ENCODE assay signal across 8 cellular contexts in the genomic region with DNA sequence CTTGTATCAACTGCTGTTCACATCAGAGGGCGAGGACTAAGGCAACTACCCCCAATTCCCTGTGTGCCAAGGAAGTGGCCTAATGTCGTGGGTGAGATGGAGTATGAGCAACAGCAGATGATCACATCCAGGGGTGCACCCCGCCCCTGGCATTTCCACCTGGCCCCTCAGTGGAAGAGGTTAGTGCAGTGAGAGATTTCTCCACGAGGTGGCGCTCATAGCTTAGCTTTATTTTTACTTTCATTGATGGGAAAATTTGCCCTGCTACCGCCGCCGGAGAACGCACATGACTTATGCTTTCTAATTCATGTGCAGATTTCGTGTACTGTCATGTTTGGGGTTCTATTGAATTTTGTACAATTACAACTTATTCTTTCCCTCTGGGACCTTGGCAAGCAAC.
DNase-seq lines count a peak whose midpoint lies in the region; ATAC-seq and TF ChIP-seq lines count a peak whose summit lies in the region.

No MANE protein-coding gene starts in this region.

- no peaks in the 10 kb centered on the region for H3K36me3 Mint-ChIP-seq in activated T-cell treated with anti-CD3 and anti-CD28 coated beads, Interleukin-2, amount 50 U/mL, for 24 hours (ENCODE audit: low read depth)

- H3K9me3 Mint-ChIP-seq in activated T-cell treated with anti-CD3 and anti-CD28 coated beads, Interleukin-2, amount 50 U/mL, for 24 hours = no peaks in the 10 kb centered on the region

- no peaks in the 10 kb centered on the region for H3K4me1 ChIP-seq in vagina

- intact Hi-C loops in head of caudate nucleus (cut with DNase I) = loop anchor here (5.0 to 10.0 kb wide), 2 partner anchors 674 to 1007 kb away; partner anchors contain the start of gene DCC
- intact Hi-C loops in vagina (cut with DNase I) = no loop called here

- no peaks in the 10 kb centered on the region for H3K9me3 ChIP-seq in vagina

- TF ChIP-seq POLR2A in vagina (IDR thresholded peaks at IDR 0.05) = no peak

- DNase-seq in Ammon's horn (ENCODE audit: low spot score) (peak; percentile 67), NCI-H526 treated with DMSO at 0.1 percent for 48 hours (lab: John Stamatoyannopoulos, UW) (peak; percentile 12), head of caudate nucleus (peak; percentile 46 to 91 (median 80)), putamen (ENCODE audit: low spot score) (peak; percentile 63), vagina (ENCODE audit: extremely low spot score in 2 of 2) (no peak)
- DNase-seq in activated T-cell treated with anti-CD3 and anti-CD28 coated beads, Interleukin-2, amount 50 U/mL, for 24 hours = peak; percentile 50

- peaks cover 35% of the 10 kb centered on the region for H3K27me3 Mint-ChIP-seq in activated T-cell treated with anti-CD3 and anti-CD28 coated beads, Interleukin-2, amount 50 U/mL, for 24 hours

- H3K4me1 Mint-ChIP-seq in activated T-cell treated with anti-CD3 and anti-CD28 coated beads, Interleukin-2, amount 50 U/mL, for 24 hours (ENCODE audit: low read depth) = no peaks in the 10 kb centered on the region

- no peak overlapping the region for H3K27ac Mint-ChIP-seq in activated T-cell treated with anti-CD3 and anti-CD28 coated beads, Interleukin-2, amount 50 U/mL, for 24 hours

- no peaks in the 10 kb centered on the region for H3K36me3 ChIP-seq in vagina

- H3K27me3 ChIP-seq in vagina = no peaks in the 10 kb centered on the region

- ATAC-seq in GM18907 (IDR thresholded peaks at IDR 0.05; ENCODE audit: unreplicated experiment) = peak; percentile 83
- ATAC-seq in HG03521 (IDR thresholded peaks at IDR 0.05; ENCODE audit: unreplicated experiment) = peak; percentile 57

- no peak overlapping the region for H3K27ac ChIP-seq in vagina

- peak in 1 of 3 experiments; percentile 19 for TF ChIP-seq CTCF in vagina (IDR thresholded peaks at IDR 0.05)

- H3K4me3 Mint-ChIP-seq in activated T-cell treated with anti-CD3 and anti-CD28 coated beads, Interleukin-2, amount 50 U/mL, for 24 hours = no peak overlapping the region

- H3K4me3 ChIP-seq in vagina = no peak overlapping the region

Comparison
In these comparisons a context has a peak if more than half of its experiments do, and no peak if none do; other contexts are left out.
1. DNase-seq: peak in Ammon's horn (single experiment), NCI-H526 treated with DMSO at 0.1 percent for 48 hours (single experiment), activated T-cell treated with anti-CD3 and anti-CD28 coated beads, Interleukin-2, amount 50 U/mL, for 24 hours (single experiment), head of caudate nucleus (42 of 42) and putamen (single experiment); none in vagina (0 of 2).